In genomic region chr1:236685205-236685916, GRCh38 we compare ENCODE assay signal across 2 cellular contexts.
A peak's percentile ranks its signal among the peaks of the same experiment; 100 is the strongest.
TF ChIP-seq lines count a peak whose summit lies in the region.

No MANE protein-coding gene starts in this region.

TF ChIP-seq in HEK293, 187 proteins besides CTCF, POLR2A, EP300 and RAD21 (continued from another document and continues in another):
- TF ChIP-seq ZFP3 (tag by site-specific recombination; IDR thresholded peaks at IDR 0.05; ENCODE audit: low read depth), result no peak
- TF ChIP-seq ZNF398 (tag by site-specific recombination; IDR thresholded peaks at IDR 0.05), result no peak; the same call in 1 of the 2 replicates
- no peak for TF ChIP-seq ZNF362 (tag by site-specific recombination; IDR thresholded peaks at IDR 0.05)
- no peak for TF ChIP-seq ZNF623 (tag by site-specific recombination; IDR thresholded peaks at IDR 0.05)
- TF ChIP-seq ZNF677 (tag by site-specific recombination; IDR thresholded peaks at IDR 0.05), result no peak
- no peak for TF ChIP-seq ZNF785 (tag by site-specific recombination; IDR thresholded peaks at IDR 0.05)
- TF ChIP-seq, protein P1, sequence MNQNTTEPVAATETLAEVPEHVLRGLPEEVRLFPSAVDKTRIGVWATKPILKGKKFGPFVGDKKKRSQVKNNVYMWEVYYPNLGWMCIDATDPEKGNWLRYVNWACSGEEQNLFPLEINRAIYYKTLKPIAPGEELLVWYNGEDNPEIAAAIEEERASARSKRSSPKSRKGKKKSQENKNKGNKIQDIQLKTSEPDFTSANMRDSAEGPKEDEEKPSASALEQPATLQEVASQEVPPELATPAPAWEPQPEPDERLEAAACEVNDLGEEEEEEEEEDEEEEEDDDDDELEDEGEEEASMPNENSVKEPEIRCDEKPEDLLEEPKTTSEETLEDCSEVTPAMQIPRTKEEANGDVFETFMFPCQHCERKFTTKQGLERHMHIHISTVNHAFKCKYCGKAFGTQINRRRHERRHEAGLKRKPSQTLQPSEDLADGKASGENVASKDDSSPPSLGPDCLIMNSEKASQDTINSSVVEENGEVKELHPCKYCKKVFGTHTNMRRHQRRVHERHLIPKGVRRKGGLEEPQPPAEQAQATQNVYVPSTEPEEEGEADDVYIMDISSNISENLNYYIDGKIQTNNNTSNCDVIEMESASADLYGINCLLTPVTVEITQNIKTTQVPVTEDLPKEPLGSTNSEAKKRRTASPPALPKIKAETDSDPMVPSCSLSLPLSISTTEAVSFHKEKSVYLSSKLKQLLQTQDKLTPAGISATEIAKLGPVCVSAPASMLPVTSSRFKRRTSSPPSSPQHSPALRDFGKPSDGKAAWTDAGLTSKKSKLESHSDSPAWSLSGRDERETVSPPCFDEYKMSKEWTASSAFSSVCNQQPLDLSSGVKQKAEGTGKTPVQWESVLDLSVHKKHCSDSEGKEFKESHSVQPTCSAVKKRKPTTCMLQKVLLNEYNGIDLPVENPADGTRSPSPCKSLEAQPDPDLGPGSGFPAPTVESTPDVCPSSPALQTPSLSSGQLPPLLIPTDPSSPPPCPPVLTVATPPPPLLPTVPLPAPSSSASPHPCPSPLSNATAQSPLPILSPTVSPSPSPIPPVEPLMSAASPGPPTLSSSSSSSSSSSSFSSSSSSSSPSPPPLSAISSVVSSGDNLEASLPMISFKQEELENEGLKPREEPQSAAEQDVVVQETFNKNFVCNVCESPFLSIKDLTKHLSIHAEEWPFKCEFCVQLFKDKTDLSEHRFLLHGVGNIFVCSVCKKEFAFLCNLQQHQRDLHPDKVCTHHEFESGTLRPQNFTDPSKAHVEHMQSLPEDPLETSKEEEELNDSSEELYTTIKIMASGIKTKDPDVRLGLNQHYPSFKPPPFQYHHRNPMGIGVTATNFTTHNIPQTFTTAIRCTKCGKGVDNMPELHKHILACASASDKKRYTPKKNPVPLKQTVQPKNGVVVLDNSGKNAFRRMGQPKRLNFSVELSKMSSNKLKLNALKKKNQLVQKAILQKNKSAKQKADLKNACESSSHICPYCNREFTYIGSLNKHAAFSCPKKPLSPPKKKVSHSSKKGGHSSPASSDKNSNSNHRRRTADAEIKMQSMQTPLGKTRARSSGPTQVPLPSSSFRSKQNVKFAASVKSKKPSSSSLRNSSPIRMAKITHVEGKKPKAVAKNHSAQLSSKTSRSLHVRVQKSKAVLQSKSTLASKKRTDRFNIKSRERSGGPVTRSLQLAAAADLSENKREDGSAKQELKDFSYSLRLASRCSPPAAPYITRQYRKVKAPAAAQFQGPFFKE (tag by site-specific recombination; IDR thresholded peaks at IDR 0.05; ENCODE audit: borderline replicate concordance), result no peak
- TF ChIP-seq ZNF112 (tag by site-specific recombination; IDR thresholded peaks at IDR 0.05), result no peak
- no peak; the same call in 1 of the 2 replicates for TF ChIP-seq ZNF514 (tag by site-specific recombination; IDR thresholded peaks at IDR 0.05)
- no peak for TF ChIP-seq BCL6B (tag by site-specific recombination; IDR thresholded peaks at IDR 0.05)
- TF ChIP-seq ZNF596 (tag by site-specific recombination; IDR thresholded peaks at IDR 0.05), result peak; percentile 100
- TF ChIP-seq KLF8 (tag by site-specific recombination; IDR thresholded peaks at IDR 0.05), result no peak
- peak; percentile 71 for TF ChIP-seq ZNF473 (tag by site-specific recombination; IDR thresholded peaks at IDR 0.05)
- TF ChIP-seq ZFHX2 (tag by site-specific recombination; conservative IDR thresholded peaks at IDR 0.05), result no peak
- TF ChIP-seq ZNF24 (tag by site-specific recombination; IDR thresholded peaks at IDR 0.05), result no peak
- TF ChIP-seq OVOL3 (tag by site-specific recombination; IDR thresholded peaks at IDR 0.05), result no peak

TF ChIP-seq in K562, 482 proteins besides CTCF, POLR2A, EP300 and RAD21 (continued from another document):
- TF ChIP-seq SIRT6 (IDR thresholded peaks at IDR 0.05; ENCODE audit: low read depth, low read length), result no peak
- TF ChIP-seq, protein P2, sequence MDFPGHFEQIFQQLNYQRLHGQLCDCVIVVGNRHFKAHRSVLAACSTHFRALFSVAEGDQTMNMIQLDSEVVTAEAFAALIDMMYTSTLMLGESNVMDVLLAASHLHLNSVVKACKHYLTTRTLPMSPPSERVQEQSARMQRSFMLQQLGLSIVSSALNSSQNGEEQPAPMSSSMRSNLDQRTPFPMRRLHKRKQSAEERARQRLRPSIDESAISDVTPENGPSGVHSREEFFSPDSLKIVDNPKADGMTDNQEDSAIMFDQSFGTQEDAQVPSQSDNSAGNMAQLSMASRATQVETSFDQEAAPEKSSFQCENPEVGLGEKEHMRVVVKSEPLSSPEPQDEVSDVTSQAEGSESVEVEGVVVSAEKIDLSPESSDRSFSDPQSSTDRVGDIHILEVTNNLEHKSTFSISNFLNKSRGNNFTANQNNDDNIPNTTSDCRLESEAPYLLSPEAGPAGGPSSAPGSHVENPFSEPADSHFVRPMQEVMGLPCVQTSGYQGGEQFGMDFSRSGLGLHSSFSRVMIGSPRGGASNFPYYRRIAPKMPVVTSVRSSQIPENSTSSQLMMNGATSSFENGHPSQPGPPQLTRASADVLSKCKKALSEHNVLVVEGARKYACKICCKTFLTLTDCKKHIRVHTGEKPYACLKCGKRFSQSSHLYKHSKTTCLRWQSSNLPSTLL (IDR thresholded peaks at IDR 0.05), result no peak
- TF ChIP-seq BCOR (IDR thresholded peaks at IDR 0.05), result peak; percentile 62; the same call in 1 of the 2 replicates
- TF ChIP-seq MIER1 (IDR thresholded peaks at IDR 0.05; ENCODE audit: low read depth), result 0 out of 2 replicates have a peak, but pooled peaks have one; percentile 53
- no peak for TF ChIP-seq ILF3 (IDR thresholded peaks at IDR 0.05; ENCODE audit: borderline replicate concordance)
- TF ChIP-seq MYNN (IDR thresholded peaks at IDR 0.05), result no peak
- no peak for TF ChIP-seq MYNN (CRISPR knock-in tag; IDR thresholded peaks at IDR 0.05)
- TF ChIP-seq, protein P3, sequence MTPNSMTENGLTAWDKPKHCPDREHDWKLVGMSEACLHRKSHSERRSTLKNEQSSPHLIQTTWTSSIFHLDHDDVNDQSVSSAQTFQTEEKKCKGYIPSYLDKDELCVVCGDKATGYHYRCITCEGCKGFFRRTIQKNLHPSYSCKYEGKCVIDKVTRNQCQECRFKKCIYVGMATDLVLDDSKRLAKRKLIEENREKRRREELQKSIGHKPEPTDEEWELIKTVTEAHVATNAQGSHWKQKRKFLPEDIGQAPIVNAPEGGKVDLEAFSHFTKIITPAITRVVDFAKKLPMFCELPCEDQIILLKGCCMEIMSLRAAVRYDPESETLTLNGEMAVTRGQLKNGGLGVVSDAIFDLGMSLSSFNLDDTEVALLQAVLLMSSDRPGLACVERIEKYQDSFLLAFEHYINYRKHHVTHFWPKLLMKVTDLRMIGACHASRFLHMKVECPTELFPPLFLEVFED (CRISPR knock-in tag; conservative IDR thresholded peaks at IDR 0.05), result peak; percentile 88
TF ChIP-seq in K562: peak in this region for 17.
